In the genomic region with DNA sequence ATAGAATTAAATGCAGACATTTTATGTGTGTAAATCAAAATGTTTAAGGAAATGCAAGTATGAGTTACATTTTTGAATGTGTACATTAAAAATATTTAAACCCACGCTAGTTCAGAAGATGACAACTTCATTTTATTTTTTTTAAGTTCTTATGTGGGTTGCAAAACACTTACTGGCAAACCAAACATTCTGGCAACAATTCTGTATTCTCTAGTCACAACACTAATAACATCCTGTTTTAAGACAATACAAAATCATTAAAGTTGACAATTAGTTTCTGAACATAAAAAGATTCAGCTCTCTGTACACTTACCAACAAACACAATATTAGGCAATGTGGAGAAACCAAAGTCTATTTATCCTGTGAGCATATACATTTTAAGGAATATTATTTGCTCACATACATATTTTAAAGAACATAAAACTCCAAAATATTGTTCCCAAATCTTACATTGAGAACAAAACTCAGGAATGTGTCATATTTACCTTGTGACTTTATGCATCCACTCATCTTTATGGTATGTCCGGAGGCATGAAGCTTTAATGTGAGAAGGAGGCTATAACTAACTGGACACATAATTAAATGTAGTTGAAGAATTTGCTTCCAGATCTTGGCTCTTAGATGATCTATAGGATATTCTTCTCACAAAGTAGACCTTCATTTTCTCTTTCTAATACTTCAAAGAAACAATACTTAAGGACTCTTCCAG, we compare ENCODE assay signal across 16 cellular contexts.
"Had no signal": no experiment of that assay in that cellular context is flagged by ENCODE, and none has a peak within 500 bp of the region (broad histone marks: within the 10 kb centered on the region; RNA-seq: fewer than 3 reads in every experiment).

No MANE protein-coding gene starts in this region.

- H3K36me3 ChIP-seq: esophagus muscularis mucosa, gastroesophageal sphincter, heart left ventricle, left ventricle myocardium inferior, tibial nerve had no signal

- H3K27ac ChIP-seq: esophagus muscularis mucosa, gastroesophageal sphincter, heart left ventricle, left ventricle myocardium inferior, tibial nerve had no signal

- DNase-seq: activated CD4-positive, alpha-beta T cell treated with anti-CD3 and anti-CD28 coated beads for 48 hours; activated CD4-positive, CD25-positive, alpha-beta regulatory T cell; activated CD8-positive, alpha-beta T cell treated with anti-CD3 and anti-CD28 coated beads for 36 hours; activated effector memory CD4-positive, alpha-beta T cell treated with Interleukin-2 at 50 U/mL for 16 hours; activated naive CD4-positive, alpha-beta T cell treated with anti-CD3 and anti-CD28 coated beads, Interleukin-2, amount 50 U/mL, for 16 hours; activated T-cell treated with anti-CD3 and anti-CD28 coated beads, Interleukin-2, amount 50 U/mL, for 4 hours; heart left ventricle; left ventricle myocardium inferior; mammary epithelial cell; nephron progenitor cell; nucleus accumbens; posterior cingulate gyrus; stimulated activated CD4-positive, alpha-beta T cell treated with anti-CD3 and anti-CD28 coated beads, Interleukin-2, amount 100 ng/mL, for 24 hours had no signal

- ATAC-seq: activated CD8-positive, alpha-beta T cell treated with anti-CD3 and anti-CD28 coated beads for 36 hours; activated T-cell treated with anti-CD3 and anti-CD28 coated beads, Interleukin-2, amount 50 U/mL, for 4 hours; gastroesophageal sphincter; heart left ventricle had no signal

- H3K4me3 ChIP-seq: esophagus muscularis mucosa, gastroesophageal sphincter, heart left ventricle, left ventricle myocardium inferior, tibial nerve had no signal

- H3K9me3 ChIP-seq: esophagus muscularis mucosa, gastroesophageal sphincter, heart left ventricle, left ventricle myocardium inferior, tibial nerve had no signal

- H3K4me1 ChIP-seq: heart left ventricle, tibial nerve had no signal

- H3K27me3 ChIP-seq: esophagus muscularis mucosa, gastroesophageal sphincter, heart left ventricle, tibial nerve had no signal
